Comparison of ENCODE assay signal across 1 cellular context in the genomic region with DNA sequence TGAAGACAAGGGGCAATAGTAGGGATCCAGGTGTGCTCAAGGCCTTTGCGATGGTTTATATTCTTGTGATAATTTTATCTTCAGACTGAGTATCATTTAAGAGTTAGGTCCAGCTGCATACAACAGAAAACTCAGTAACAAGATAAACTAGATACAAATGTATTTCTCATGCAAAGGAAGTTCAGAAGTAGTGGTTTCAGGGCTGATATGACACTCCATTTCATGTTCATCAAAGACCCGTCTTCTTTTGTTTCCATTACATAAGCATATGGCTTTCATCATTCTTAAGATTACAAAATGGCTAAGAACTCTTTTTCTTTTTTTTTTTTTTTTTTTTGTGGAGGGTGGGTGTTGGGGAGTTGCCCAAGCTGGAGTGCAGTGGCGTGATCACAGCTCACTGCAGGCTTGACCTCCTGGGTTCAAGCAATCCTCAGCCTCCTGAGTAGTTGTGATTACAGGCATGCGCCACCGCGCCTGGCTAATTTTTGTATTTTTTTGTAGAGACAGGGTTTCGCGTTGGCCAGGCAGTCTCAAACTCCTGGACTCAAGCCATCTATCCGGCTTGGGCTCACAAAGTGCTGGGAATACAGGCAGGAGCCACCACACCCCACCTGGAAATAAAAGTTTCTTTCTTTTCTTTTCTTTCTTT.
A peak's percentile ranks its signal among the peaks of the same experiment; 100 is the strongest.
TF ChIP-seq lines count a peak whose summit lies in the region.

No MANE protein-coding gene starts in this region.

TF ChIP-seq in GM12878, 131 proteins besides CTCF, POLR2A, EP300 and RAD21:
- TF ChIP-seq CHD4 (IDR thresholded peaks at IDR 0.05) (no peak), ZSCAN29 (IDR thresholded peaks at IDR 0.05) (no peak), LARP7 (IDR thresholded peaks at IDR 0.05) (no peak), SMAD5 (IDR thresholded peaks at IDR 0.05; ENCODE audit: low read depth) (no peak), JUNB (IDR thresholded peaks at IDR 0.05) (peak; percentile 60; the same call in 1 of the 2 replicates), TCF7 (IDR thresholded peaks at IDR 0.05; ENCODE audit: borderline replicate concordance) (peak; percentile 83), CREB1 (IDR thresholded peaks at IDR 0.05; ENCODE audit: low read depth) (peak; percentile 46; the same call in 1 of the 2 replicates), CREM (IDR thresholded peaks at IDR 0.05; ENCODE audit: low read depth) (peak; percentile 74; the same call in 1 of the 2 replicates), POLR2AphosphoS2 (IDR thresholded peaks at IDR 0.05; ENCODE audit: low read depth, low read length) (no peak), NFIC (IDR thresholded peaks at IDR 0.05; ENCODE audit: low read depth, low read length) (peak; percentile 51; the same call in 1 of the 2 replicates), RUNX3 (IDR thresholded peaks at IDR 0.05; ENCODE audit: low read length) (peak; percentile 63; the same call in 1 of the 2 replicates)
- TF ChIP-seq, protein P1, sequence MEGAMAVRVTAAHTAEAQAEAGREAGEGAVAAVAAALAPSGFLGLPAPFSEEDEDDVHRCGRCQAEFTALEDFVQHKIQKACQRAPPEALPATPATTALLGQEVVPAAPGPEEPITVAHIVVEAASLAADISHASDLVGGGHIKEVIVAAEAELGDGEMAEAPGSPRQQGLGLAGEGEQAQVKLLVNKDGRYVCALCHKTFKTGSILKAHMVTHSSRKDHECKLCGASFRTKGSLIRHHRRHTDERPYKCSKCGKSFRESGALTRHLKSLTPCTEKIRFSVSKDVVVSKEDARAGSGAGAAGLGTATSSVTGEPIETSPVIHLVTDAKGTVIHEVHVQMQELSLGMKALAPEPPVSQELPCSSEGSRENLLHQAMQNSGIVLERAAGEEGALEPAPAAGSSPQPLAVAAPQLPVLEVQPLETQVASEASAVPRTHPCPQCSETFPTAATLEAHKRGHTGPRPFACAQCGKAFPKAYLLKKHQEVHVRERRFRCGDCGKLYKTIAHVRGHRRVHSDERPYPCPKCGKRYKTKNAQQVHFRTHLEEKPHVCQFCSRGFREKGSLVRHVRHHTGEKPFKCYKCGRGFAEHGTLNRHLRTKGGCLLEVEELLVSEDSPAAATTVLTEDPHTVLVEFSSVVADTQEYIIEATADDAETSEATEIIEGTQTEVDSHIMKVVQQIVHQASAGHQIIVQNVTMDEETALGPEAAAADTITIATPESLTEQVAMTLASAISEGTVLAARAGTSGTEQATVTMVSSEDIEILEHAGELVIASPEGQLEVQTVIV (IDR thresholded peaks at IDR 0.05; ENCODE audit: borderline replicate concordance, partially characterized antibody), result no peak
